Comparison of ENCODE assay signal across 12 cellular contexts in the genomic region with DNA sequence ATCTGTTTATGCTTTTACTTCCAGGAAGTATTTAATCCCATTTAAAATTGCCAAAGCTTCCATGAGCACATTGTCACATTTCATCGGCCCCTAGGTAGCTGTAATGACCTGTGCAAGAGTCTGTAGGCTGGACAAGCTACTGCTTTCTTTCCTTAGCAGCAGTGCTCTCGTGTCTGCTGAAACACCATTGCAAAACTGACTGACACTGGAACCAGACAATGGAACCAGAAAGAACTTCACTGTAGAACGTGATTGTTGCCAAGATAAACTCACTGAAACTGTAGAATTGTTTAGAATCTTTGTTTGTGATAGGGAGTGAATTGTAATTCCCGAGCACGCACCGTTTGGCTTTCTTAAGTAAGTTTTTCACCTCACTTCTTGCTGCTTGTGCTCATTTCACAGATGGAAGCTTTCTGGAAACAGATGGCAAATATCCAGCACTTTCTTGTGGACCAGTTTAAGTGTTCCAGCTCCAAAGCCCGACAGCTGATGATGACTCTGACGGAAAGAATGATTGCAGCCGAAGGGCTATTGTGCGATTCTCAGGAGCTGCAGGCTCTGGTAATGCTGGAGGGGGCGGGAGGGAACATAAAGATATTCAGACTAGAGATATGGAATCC. TPM values are rescaled to one million over a fixed set of nuclear protein-coding genes. Genes with fewer than 3 reads are reported as not detected.
A peak's percentile ranks its signal among the peaks of the same experiment; 100 is the strongest.
DNase-seq lines count a peak whose midpoint lies in the region; ATAC-seq and TF ChIP-seq lines count a peak whose summit lies in the region.
"Had no signal": no experiment of that assay in that cellular context is flagged by ENCODE, and none has a peak within 500 bp of the region (broad histone marks: within the 10 kb centered on the region; RNA-seq: fewer than 3 reads in every experiment).

No MANE protein-coding gene starts in this region.

- H3K36me3 ChIP-seq in A673 (ENCODE audit: insufficient read depth, low read length, poor library complexity, severe bottlenecking) (peaks cover 11% of the 10 kb centered on the region), kidney epithelial cell (ENCODE audit: control insufficient read depth, insufficient read depth, low read length) (peaks cover 4% of the 10 kb centered on the region)
- H3K36me3 ChIP-seq: neutrophil had no signal

- no peaks in the 10 kb centered on the region for H3K27me3 Mint-ChIP-seq in activated T-cell treated with anti-CD3 and anti-CD28 coated beads, Interleukin-2, amount 50 U/mL, for 24 hours
- H3K27me3 Mint-ChIP-seq in nephron progenitor cell (ENCODE audit: low read depth, poor library complexity): peaks cover 6% of the 10 kb centered on the region
- H3K27me3 Mint-ChIP-seq: activated CD4-positive, alpha-beta memory T cell treated with anti-CD3 and anti-CD28 coated beads for 36 hours had no signal

- H3K4me3 Mint-ChIP-seq in activated T-cell treated with anti-CD3 and anti-CD28 coated beads, Interleukin-2, amount 50 U/mL, for 24 hours: no peak overlapping the region
- H3K4me3 Mint-ChIP-seq in nephron progenitor cell: no peak overlapping the region
- H3K4me3 Mint-ChIP-seq: activated CD4-positive, alpha-beta memory T cell treated with anti-CD3 and anti-CD28 coated beads for 36 hours had no signal

- H3K9me3 ChIP-seq in A673 (ENCODE audit: low read depth, low read length, poor library complexity, severe bottlenecking): no peaks in the 10 kb centered on the region
- H3K9me3 ChIP-seq: neutrophil had no signal

- H3K9me3 Mint-ChIP-seq in activated T-cell treated with anti-CD3 and anti-CD28 coated beads, Interleukin-2, amount 50 U/mL, for 24 hours: no peaks in the 10 kb centered on the region
- H3K9me3 Mint-ChIP-seq in nephron progenitor cell: no peaks in the 10 kb centered on the region
- H3K9me3 Mint-ChIP-seq: activated CD4-positive, alpha-beta memory T cell treated with anti-CD3 and anti-CD28 coated beads for 36 hours had no signal

- H3K27ac ChIP-seq in A673 (ENCODE audit: low read depth, low read length, poor library complexity, severe bottlenecking): no peak overlapping the region
- H3K27ac ChIP-seq: C4-2B, neutrophil had no signal

- H3K4me1 Mint-ChIP-seq in activated T-cell treated with anti-CD3 and anti-CD28 coated beads, Interleukin-2, amount 50 U/mL, for 24 hours (ENCODE audit: low read depth): no peaks in the 10 kb centered on the region
- H3K4me1 Mint-ChIP-seq in nephron progenitor cell: peaks cover 41% of the 10 kb centered on the region

- CTCF ChIA-PET in A673 (lab: Charles Lee): interaction anchor here (0.6 kb wide), 1 partner anchor 521 kb away, joined by 3 read pairs; no protein-coding TSS in a partner anchor

- no peak for TF ChIP-seq CTCF in A673 (conservative IDR thresholded peaks at IDR 0.05; ENCODE audit: low read depth, low read length)
- no peak for TF ChIP-seq CTCF in kidney epithelial cell (IDR thresholded peaks at IDR 0.05; ENCODE audit: insufficient read depth, low read length, poor library complexity, severe bottlenecking)
- no peak for TF ChIP-seq CTCF in nephron progenitor cell (IDR thresholded peaks at IDR 0.05)

- H3K4me3 ChIP-seq in A673 (ENCODE audit: low read depth, low read length, poor library complexity, severe bottlenecking): no peak overlapping the region
- no peak overlapping the region for H3K4me3 ChIP-seq in kidney epithelial cell (ENCODE audit: low read depth, low read length)

- no peaks in the 10 kb centered on the region for H3K27me3 ChIP-seq in A673 (replicated peaks; ENCODE audit: insufficient read depth, low read depth, low read length, poor library complexity)
- no peaks in the 10 kb centered on the region for H3K27me3 ChIP-seq in kidney epithelial cell (ENCODE audit: control insufficient read depth, insufficient read depth, low read length)
- H3K27me3 ChIP-seq: neutrophil had no signal

- ATAC-seq in HG03280 (IDR thresholded peaks at IDR 0.05; ENCODE audit: unreplicated experiment): no peak

- BruUV-seq in A673 (replicated peaks; lab: Mats Ljungman, UMichigan): no TSS peak

- H3K4me1 ChIP-seq in A673 (ENCODE audit: insufficient read depth, low read length, poor library complexity, severe bottlenecking): peaks cover 14% of the 10 kb centered on the region

- peak; percentile 35 for DNase-seq in A673 (ENCODE audit: low spot score)
- peak; percentile 63 for DNase-seq in HK-2 (ENCODE audit: unreplicated experiment)
- peak; percentile 98 for DNase-seq in dedifferentiated amniotic fluid mesenchymal stem cell (ENCODE audit: extremely low spot score)
- DNase-seq in kidney epithelial cell (ENCODE audit: low read depth): peak; percentile 96
- no peak for DNase-seq in activated T-cell treated with anti-CD3 and anti-CD28 coated beads, Interleukin-2, amount 50 U/mL, for 24 hours
- no peak for DNase-seq in DMS79 (lab: John Stamatoyannopoulos, UW)
- DNase-seq in nephron progenitor cell: no peak
- DNase-seq: activated CD4-positive, alpha-beta memory T cell treated with anti-CD3 and anti-CD28 coated beads for 36 hours; Karpas-422 had no signal

- POLR2A ChIA-PET in A673 (lab: Charles Lee; ENCODE audit: low non-redundant PET): interaction anchor here (0.6 kb wide), 2 partner anchors 11 to 1961 kb away, joined by 3 to 4 read pairs; no protein-coding TSS in a partner anchor

- H3K36me3 Mint-ChIP-seq in activated T-cell treated with anti-CD3 and anti-CD28 coated beads, Interleukin-2, amount 50 U/mL, for 24 hours (ENCODE audit: low read depth): no peaks in the 10 kb centered on the region
- peaks cover 30% of the 10 kb centered on the region for H3K36me3 Mint-ChIP-seq in nephron progenitor cell (ENCODE audit: low read depth)
- H3K36me3 Mint-ChIP-seq: activated CD4-positive, alpha-beta memory T cell treated with anti-CD3 and anti-CD28 coated beads for 36 hours had no signal

- intact Hi-C loops in A673 (cut with micrococcal nuclease; ENCODE audit: unreplicated experiment): no loop called here

- no peak overlapping the region for H3K27ac Mint-ChIP-seq in activated T-cell treated with anti-CD3 and anti-CD28 coated beads, Interleukin-2, amount 50 U/mL, for 24 hours
- no peak overlapping the region for H3K27ac Mint-ChIP-seq in nephron progenitor cell
- H3K27ac Mint-ChIP-seq: activated CD4-positive, alpha-beta memory T cell treated with anti-CD3 and anti-CD28 coated beads for 36 hours had no signal

RNA-seq across cellular contexts. Expression of a gene that starts 36.9 kb away (rescaled TPM):
- total RNA-seq in A673 (2021) (17.3 and 20.6 TPM in 2 replicates), kidney epithelial cell (41.4 and 52.7 TPM in 2 replicates)

RNA-seq across cellular contexts. Expression of a gene that starts 39.5 kb away (rescaled TPM):
- total RNA-seq in A673 (2021): 5.6 and 6.0 TPM in 2 replicates
- 12.6 and 14.7 TPM in 2 replicates for total RNA-seq in kidney epithelial cell

Comparison
In these comparisons a context has a peak if more than half of its experiments do, and no peak if none do; other contexts are left out.
1. DNase-seq: peak in A673 (single experiment), HK-2 (single experiment), dedifferentiated amniotic fluid mesenchymal stem cell (single experiment) and kidney epithelial cell (single experiment); none in activated T-cell treated with anti-CD3 and anti-CD28 coated beads, Interleukin-2, amount 50 U/mL, for 24 hours (single experiment), DMS79 (single experiment) and nephron progenitor cell (single experiment).